ENCODE assay signal across 9 cellular contexts in genomic region chr2:65320042-65320711, GRCh38.
DNase-seq lines count a peak whose midpoint lies in the region; ATAC-seq, FAIRE-seq and TF ChIP-seq lines count a peak whose summit lies in the region.
"Had no signal": no experiment of that assay in that cellular context is flagged by ENCODE, and none has a peak within 500 bp of the region (broad histone marks: within the 10 kb centered on the region; RNA-seq: fewer than 3 reads in every experiment).

No MANE protein-coding gene starts in this region.

- H3K79me1 ChIP-seq in mesenchymal stem cell (replicated peaks; ENCODE audit: low read length, poor library complexity, severe bottlenecking) = peaks cover 38% of the 10 kb centered on the region

- no peak overlapping the region for H3K14ac ChIP-seq in mesenchymal stem cell (ENCODE audit: low read length in 2 of 2)

- H3K4me3 ChIP-seq in astrocyte of the cerebellum (ENCODE audit: low read depth, low read length) = no peak overlapping the region
- peak overlapping the region in 1 of 2 experiments; percentile 40 for H3K4me3 ChIP-seq in mesenchymal stem cell (ENCODE audit: insufficient read depth in 1 of 2, low read depth in 1 of 2, low read length in 2 of 2)
- H3K4me3 ChIP-seq in testis = no peak overlapping the region

- H3K4me1 Mint-ChIP-seq in mesothelial cell of epicardium = peaks cover 9% of the 10 kb centered on the region

- intact Hi-C loops in testis (cut with DNase I; ENCODE audit: low total_unique reads) = no loop called here

- H2AFZ ChIP-seq in mesenchymal stem cell (ENCODE audit: low read depth, low read length) = no peak overlapping the region

- H3K4me2 ChIP-seq in mesenchymal stem cell (ENCODE audit: low read length, poor library complexity, severe bottlenecking) = no peak overlapping the region

- H3K9me3 ChIP-seq in mesenchymal stem cell (ENCODE audit: control insufficient read depth, low read length) (no peaks in the 10 kb centered on the region), testis (no peaks in the 10 kb centered on the region)

- H2AK5ac ChIP-seq in mesenchymal stem cell (ENCODE audit: low read length, severe bottlenecking) = peak overlapping the region; percentile 27

- no peak overlapping the region for H2BK12ac ChIP-seq in mesenchymal stem cell (ENCODE audit: low read length in 2 of 2)

- in situ Hi-C loops in astrocyte of the cerebellum (cut with HindIII; ENCODE audit: low sequenced_read_pairs) = no loop called here

- H2BK5ac ChIP-seq in mesenchymal stem cell (ENCODE audit: low read depth, low read length, poor library complexity, severe bottlenecking) = no peak overlapping the region

- H3K27ac ChIP-seq in mesenchymal stem cell (ENCODE audit: low read length, poor library complexity, severe bottlenecking) (peak overlapping the region; percentile 92), testis (no peak overlapping the region), substantia nigra (ENCODE audit: low read depth, low read length, poor library complexity, severe bottlenecking) (no peak overlapping the region)

- H3K27me3 Mint-ChIP-seq in mesothelial cell of epicardium (ENCODE audit: low read depth) = no peaks in the 10 kb centered on the region
- H3K27me3 Mint-ChIP-seq: brain had no signal

- H2BK120ac ChIP-seq in mesenchymal stem cell (ENCODE audit: low read depth, low read length) = no peak overlapping the region

- H3K4me1 ChIP-seq in mesenchymal stem cell (ENCODE audit: control insufficient read depth, insufficient read depth, low read depth, low read length) = peaks cover 17% of the 10 kb centered on the region
- no peaks in the 10 kb centered on the region for H3K4me1 ChIP-seq in testis

- H3K9ac ChIP-seq in mesenchymal stem cell (ENCODE audit: low read length) = peak overlapping the region; percentile 75

- TF ChIP-seq CTCF in astrocyte of the cerebellum (IDR thresholded peaks at IDR 0.05; ENCODE audit: low read depth, low read length, missing control alignments) = peak; percentile 58
- no peak for TF ChIP-seq CTCF in testis (IDR thresholded peaks at IDR 0.05)
- no peak for TF ChIP-seq CTCF in mesothelial cell of epicardium (IDR thresholded peaks at IDR 0.05; ENCODE audit: unreplicated experiment)

- no peak overlapping the region for H2BK15ac ChIP-seq in mesenchymal stem cell (ENCODE audit: low read depth, poor library complexity, severe bottlenecking)

- peak overlapping the region in 1 of 2 experiments; percentile 68 for H3K18ac ChIP-seq in mesenchymal stem cell (ENCODE audit: low read depth in 1 of 2, low read length in 2 of 2)

- H3K36me3 Mint-ChIP-seq in mesothelial cell of epicardium = peaks cover 26% of the 10 kb centered on the region

- H3K9me3 Mint-ChIP-seq in mesothelial cell of epicardium = no peaks in the 10 kb centered on the region
- H3K9me3 Mint-ChIP-seq: brain had no signal

- H3K23ac ChIP-seq in mesenchymal stem cell (ENCODE audit: low read length in 2 of 2) = peak overlapping the region in 1 of 2 experiments; percentile 42

- H3K36me3 ChIP-seq in mesenchymal stem cell (ENCODE audit: control insufficient read depth in 1 of 2, insufficient read depth in 2 of 2, low read depth in 1 of 2, low read length in 2 of 2) (peaks cover 21 to 28% of the 10 kb centered on the region in 2 experiments), testis (ENCODE audit: low read depth, missing control alignments) (no peaks in the 10 kb centered on the region)

- no peak overlapping the region for H4K8ac ChIP-seq in mesenchymal stem cell (ENCODE audit: low read length)

- no peak for TF ChIP-seq POLR2A in GM12892 (IDR thresholded peaks at IDR 0.05; ENCODE audit: low read depth, low read length)
- no peak for TF ChIP-seq POLR2A in testis (IDR thresholded peaks at IDR 0.05)

- peak; percentile 61 for ATAC-seq in GM21529 (IDR thresholded peaks at IDR 0.05; ENCODE audit: unreplicated experiment)

- H3K27ac Mint-ChIP-seq in mesothelial cell of epicardium = no peak overlapping the region

- no peak overlapping the region for H4K91ac ChIP-seq in mesenchymal stem cell (ENCODE audit: low read length)

- FAIRE-seq in GM12892 (lab: Jason Lieb, UNC) = peak; percentile 94

- no peak for DNase-seq in GM12892 (ENCODE audit: insufficient read length)
- peak; percentile 56 for DNase-seq in HS-27A (ENCODE audit: low read depth)
- peak; percentile 62 for DNase-seq in astrocyte of the cerebellum (ENCODE audit: low read depth)
- peak; percentile 96 for DNase-seq in mesenchymal stem cell
- no peak for DNase-seq in testis
- DNase-seq in substantia nigra (lab: John Stamatoyannopoulos, UW) = no peak
- DNase-seq in mesothelial cell of epicardium (ENCODE audit: low spot score in 2 of 2, unreplicated experiment in 2 of 2) = no peak

- 21% methylated on average over 8 of the region's 9 CpGs for WGBS in mesenchymal stem cell
- WGBS in testis, 2 donors = 77 to 80% methylated on average over 9 of the region's 9 CpGs

- H3K4me3 Mint-ChIP-seq in mesothelial cell of epicardium = no peak overlapping the region
- H3K4me3 Mint-ChIP-seq: brain had no signal

- H3K27me3 ChIP-seq in mesenchymal stem cell (ENCODE audit: control insufficient read depth in 1 of 2, insufficient read depth in 1 of 2, low read length in 2 of 2) (no peaks in the 10 kb centered on the region), testis (no peaks in the 10 kb centered on the region)

- H3K4ac ChIP-seq in mesenchymal stem cell (ENCODE audit: low read depth in 1 of 2, low read length in 2 of 2) = peak overlapping the region in 1 of 2 experiments; percentile 60

Comparison
In these comparisons a context has a peak if more than half of its experiments do, and no peak if none do; other contexts are left out.
1. DNase-seq: peak in HS-27A (single experiment), astrocyte of the cerebellum (single experiment) and mesenchymal stem cell (single experiment); none in GM12892 (single experiment), testis (single experiment), substantia nigra (0 of 49) and mesothelial cell of epicardium (0 of 2).